In genomic region chr10:25174461-25175230, GRCh38 we compare ENCODE assay signal across 1 cellular context.
TF ChIP-seq lines count a peak whose summit lies in the region.

GPR158 (plus strand) TSS chr10:25175001; CDS start chr10:25175421, 420 bp downstream.

TF ChIP-seq in HepG2, 621 proteins besides CTCF, POLR2A, EP300 and RAD21 (continued from another document and continues in another):
- TF ChIP-seq PRDM15 (CRISPR knock-in tag; IDR thresholded peaks at IDR 0.05), result no peak
- no peak for TF ChIP-seq ZNF577 (CRISPR knock-in tag; IDR thresholded peaks at IDR 0.05; ENCODE audit: borderline replicate concordance, low read depth)
- TF ChIP-seq CHCHD3 (CRISPR knock-in tag; IDR thresholded peaks at IDR 0.05), result 0 out of 2 replicates have a peak, but pooled peaks have one; percentile 54
- 0 out of 2 replicates have a peak, but pooled peaks have one; percentile 55 for TF ChIP-seq FOXC1 (CRISPR knock-in tag; IDR thresholded peaks at IDR 0.05; ENCODE audit: borderline replicate concordance)
- TF ChIP-seq PAWR (CRISPR knock-in tag; IDR thresholded peaks at IDR 0.05; ENCODE audit: borderline replicate concordance), result no peak
- TF ChIP-seq MED1 (CRISPR knock-in tag; IDR thresholded peaks at IDR 0.05), result no peak
- peak; percentile 78; the same call in 1 of the 2 replicates for TF ChIP-seq ZFP90 (CRISPR knock-in tag; IDR thresholded peaks at IDR 0.05; ENCODE audit: borderline replicate concordance)
- 0 out of 2 replicates have a peak, but pooled peaks have one; percentile 88 for TF ChIP-seq ZFP36L1 (CRISPR knock-in tag; IDR thresholded peaks at IDR 0.05)
- no peak for TF ChIP-seq CENPT (CRISPR knock-in tag; IDR thresholded peaks at IDR 0.05; ENCODE audit: low read depth)
- TF ChIP-seq STAG1 (CRISPR knock-in tag; IDR thresholded peaks at IDR 0.05), result no peak
- TF ChIP-seq TMF1 (CRISPR knock-in tag; IDR thresholded peaks at IDR 0.05; ENCODE audit: low read depth), result peak; percentile 86
- peak; percentile 82; the same call in 1 of the 2 replicates for TF ChIP-seq HES4 (CRISPR knock-in tag; IDR thresholded peaks at IDR 0.05; ENCODE audit: borderline replicate concordance)
- no peak for TF ChIP-seq ZNF597 (CRISPR knock-in tag; IDR thresholded peaks at IDR 0.05)
- TF ChIP-seq ZNF292 (CRISPR knock-in tag; IDR thresholded peaks at IDR 0.05; ENCODE audit: borderline replicate concordance, low read depth), result no peak
- TF ChIP-seq ZNF30 (CRISPR knock-in tag; IDR thresholded peaks at IDR 0.05), result no peak
- peak; percentile 60; the same call in 1 of the 2 replicates for TF ChIP-seq KMT2B (CRISPR knock-in tag; IDR thresholded peaks at IDR 0.05)
- TF ChIP-seq ZNF367 (CRISPR knock-in tag; IDR thresholded peaks at IDR 0.05; ENCODE audit: borderline replicate concordance), result no peak
- 0 out of 2 replicates have a peak, but pooled peaks have one; percentile 62 for TF ChIP-seq ZNF431 (CRISPR knock-in tag; IDR thresholded peaks at IDR 0.05; ENCODE audit: borderline replicate concordance, low read depth)
- TF ChIP-seq GFI1 (CRISPR knock-in tag; IDR thresholded peaks at IDR 0.05; ENCODE audit: borderline replicate concordance), result no peak
- no peak; the same call in 1 of the 2 replicates for TF ChIP-seq ZNF281 (CRISPR knock-in tag; IDR thresholded peaks at IDR 0.05; ENCODE audit: borderline replicate concordance)
- peak; percentile 60 for TF ChIP-seq PATZ1 (CRISPR knock-in tag; IDR thresholded peaks at IDR 0.05)
- no peak for TF ChIP-seq ZNF10 (CRISPR knock-in tag; IDR thresholded peaks at IDR 0.05; ENCODE audit: borderline replicate concordance, low read depth)
- no peak for TF ChIP-seq ZHX2 (IDR thresholded peaks at IDR 0.05; ENCODE audit: low read depth)
- TF ChIP-seq ZHX2 (CRISPR knock-in tag; IDR thresholded peaks at IDR 0.05; ENCODE audit: borderline replicate concordance), result no peak
- TF ChIP-seq CCDC6 (CRISPR knock-in tag; IDR thresholded peaks at IDR 0.05), result no peak
- TF ChIP-seq TFAP4 (IDR thresholded peaks at IDR 0.05; ENCODE audit: borderline replicate concordance, low read depth), result no peak
- TF ChIP-seq GATAD1 (CRISPR knock-in tag; IDR thresholded peaks at IDR 0.05), result 0 out of 2 replicates have a peak, but pooled peaks have one; percentile 47
- TF ChIP-seq MEIS1 (CRISPR knock-in tag; IDR thresholded peaks at IDR 0.05; ENCODE audit: borderline replicate concordance), result no peak
- TF ChIP-seq ZNF121 (CRISPR knock-in tag; IDR thresholded peaks at IDR 0.05), result no peak
- peak; percentile 78; the same call in 1 of the 2 replicates for TF ChIP-seq NKX3-1 (CRISPR knock-in tag; IDR thresholded peaks at IDR 0.05)
- 0 out of 2 replicates have a peak, but pooled peaks have one; percentile 34 for TF ChIP-seq ISX (CRISPR knock-in tag; conservative IDR thresholded peaks at IDR 0.05)
- no peak for TF ChIP-seq SUZ12 (IDR thresholded peaks at IDR 0.05; ENCODE audit: low read depth, low read length)
- no peak for TF ChIP-seq MAF1 (CRISPR knock-in tag; IDR thresholded peaks at IDR 0.05; ENCODE audit: borderline replicate concordance)
- TF ChIP-seq ZMYM2 (CRISPR knock-in tag; IDR thresholded peaks at IDR 0.05), result no peak
- no peak for TF ChIP-seq ZNF207 (IDR thresholded peaks at IDR 0.05; ENCODE audit: borderline replicate concordance)
- no peak for TF ChIP-seq PITX1 (CRISPR knock-in tag; IDR thresholded peaks at IDR 0.05)
- TF ChIP-seq KLF6 (CRISPR knock-in tag; IDR thresholded peaks at IDR 0.05), result peak; percentile 85
- TF ChIP-seq SRSF4 (IDR thresholded peaks at IDR 0.05; ENCODE audit: low read depth, low read length, poor library complexity, severe bottlenecking), result no peak
- 0 out of 2 replicates have a peak, but pooled peaks have one; percentile 66 for TF ChIP-seq ZNF256 (CRISPR knock-in tag; conservative IDR thresholded peaks at IDR 0.05)
- TF ChIP-seq ZNF563 (CRISPR knock-in tag; IDR thresholded peaks at IDR 0.05), result peak; percentile 75; the same call in 1 of the 2 replicates
- 0 out of 2 replicates have a peak, but pooled peaks have one; percentile 79 for TF ChIP-seq STAT5B (CRISPR knock-in tag; IDR thresholded peaks at IDR 0.05)
- no peak for TF ChIP-seq SPEN (CRISPR knock-in tag; IDR thresholded peaks at IDR 0.05; ENCODE audit: low read depth)
- TF ChIP-seq GLMP (CRISPR knock-in tag; IDR thresholded peaks at IDR 0.05; ENCODE audit: borderline replicate concordance), result no peak
- TF ChIP-seq MIER3 (CRISPR knock-in tag; IDR thresholded peaks at IDR 0.05; ENCODE audit: borderline replicate concordance), result peak; percentile 16; the same call in 1 of the 2 replicates
- no peak for TF ChIP-seq ZNF18 (CRISPR knock-in tag; IDR thresholded peaks at IDR 0.05; ENCODE audit: insufficient replicate concordance)
